In the genomic region with DNA sequence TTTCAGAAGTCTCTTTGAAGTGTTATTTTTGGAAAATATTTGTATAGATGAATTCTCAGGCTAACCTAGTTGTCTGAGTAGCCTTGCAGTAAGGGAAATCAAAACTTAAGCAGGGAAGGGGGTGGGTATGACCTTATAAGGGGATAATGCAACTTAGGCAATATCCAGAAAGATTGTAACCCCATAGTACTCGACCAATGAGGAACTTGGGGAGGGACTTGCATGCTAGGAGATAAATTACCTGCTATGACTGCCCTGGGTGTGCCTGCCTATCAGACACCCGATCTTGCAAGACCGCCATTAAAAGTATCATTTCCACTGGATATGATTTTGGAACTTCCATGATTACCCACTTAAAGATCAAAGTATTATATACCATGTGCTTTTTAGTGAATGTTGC, we compare ENCODE assay signal across 31 cellular contexts.
"Had no signal": no experiment of that assay in that cellular context is flagged by ENCODE, and none has a peak within 500 bp of the region (broad histone marks: within the 10 kb centered on the region; RNA-seq: fewer than 3 reads in every experiment).

No MANE protein-coding gene starts in this region.

- H3K9me3 ChIP-seq: ascending aorta, heart left ventricle, left lung, lower lobe of right lung, stomach, tibial artery, upper lobe of right lung had no signal

- H3K4me3 ChIP-seq: ascending aorta, coronary artery, dorsolateral prefrontal cortex, heart left ventricle, left lung, lower lobe of right lung, neural progenitor cell, stomach, tibial artery, upper lobe of right lung had no signal

- H3K9ac ChIP-seq: neural progenitor cell had no signal

- H3K4me2 ChIP-seq: neural progenitor cell had no signal

- H2AFZ ChIP-seq: neural progenitor cell had no signal

- H3K27me3 ChIP-seq: ascending aorta, brain microvascular endothelial cell, dorsolateral prefrontal cortex, heart left ventricle, left lung, neural progenitor cell, stomach, tibial artery, upper lobe of right lung had no signal

- H3K4me1 ChIP-seq: ascending aorta, heart left ventricle, left lung, lower lobe of right lung, neural progenitor cell, stomach, tibial artery, upper lobe of right lung had no signal

- DNase-seq: activated CD4-positive, alpha-beta memory T cell treated with anti-CD3 and anti-CD28 coated beads for 36 hours; activated CD4-positive, alpha-beta T cell treated with anti-CD3 and anti-CD28 coated beads for 48 hours; activated CD8-positive, alpha-beta memory T cell treated with anti-CD3 and anti-CD28 coated beads, Interleukin-2, amount 50 U/mL, for 4 hours; activated effector memory CD4-positive, alpha-beta T cell treated with anti-CD3 and anti-CD28 coated beads, Interleukin-2, amount 50 U/mL, for 16 hours; activated naive CD4-positive, alpha-beta T cell treated with anti-CD3 and anti-CD28 coated beads for 36 hours; activated naive CD8-positive, alpha-beta T cell treated with anti-CD3 and anti-CD28 coated beads for 36 hours; activated T-cell treated with anti-CD3 and anti-CD28 coated beads, Interleukin-2, amount 50 U/mL, for 1 hour; brain microvascular endothelial cell; dorsolateral prefrontal cortex; effector memory CD4-positive, alpha-beta T cell; erythroblast; heart left ventricle; hypothalamus; left lung; lower lobe of right lung; mesenchymal stem cell; naive thymus-derived CD8-positive, alpha-beta T cell; posterior cingulate gyrus; right cardiac atrium; stimulated activated CD4-positive, alpha-beta T cell treated with anti-CD3 and anti-CD28 coated beads, Interleukin-15, amount 100 ng/mL, for 24 hours; stimulated activated CD4-positive, alpha-beta T cell treated with anti-CD3 and anti-CD28 coated beads, Interleukin-2, amount 100 ng/mL, for 24 hours; stimulated activated naive B cell treated with anti-CD40 and anti-IgM and Interleukin-4, amounts not matched to agents 10 μg/mL and 1 μg/mL and 100 μg/mL, for 72 hours; stomach; T-helper 9 cell; tibial artery; upper lobe of right lung had no signal

- H3K27ac ChIP-seq: ascending aorta, brain microvascular endothelial cell, coronary artery, dorsolateral prefrontal cortex, heart left ventricle, left lung, lower lobe of right lung, neural progenitor cell, stomach, tibial artery, upper lobe of right lung, VCaP had no signal

- H3K36me3 ChIP-seq: ascending aorta, brain microvascular endothelial cell, heart left ventricle, left lung, lower lobe of right lung, neural progenitor cell, stomach, tibial artery, upper lobe of right lung had no signal

- FAIRE-seq: TTC549 had no signal
